In genomic region chr7:24715661-24716479, GRCh38 we compare ENCODE assay signal across 8 cellular contexts. TPM values are rescaled to one million over a fixed set of nuclear protein-coding genes. Genes with fewer than 3 reads are reported as not detected.
DNase-seq lines count a peak whose midpoint lies in the region; ATAC-seq and TF ChIP-seq lines count a peak whose summit lies in the region.

No MANE protein-coding gene starts in this region.

- DNase-seq in BJ (ENCODE audit: low read depth) (no peak), NT2/D1 (ENCODE audit: low read depth, low spot score) (peak; percentile 69), fibroblast of mammary gland (ENCODE audit: low read depth) (peak; percentile 39), retinal pigment epithelial cell (ENCODE audit: low read depth) (no peak), NOMO-1 treated with DMSO at 0.1 percent for 48 hours (lab: John Stamatoyannopoulos, UW; ENCODE audit: unreplicated experiment) (no peak)
- DNase-seq in activated effector memory CD4-positive, alpha-beta T cell treated with Interleukin-2 at 50 U/mL for 16 hours = no peak

- H3K4me3 ChIP-seq in BJ (ENCODE audit: low read depth, low read length) = no peak overlapping the region
- no peak overlapping the region for H3K4me3 ChIP-seq in NT2/D1 (ENCODE audit: insufficient read length, low read depth)
- H3K4me3 ChIP-seq in fibroblast of mammary gland (ENCODE audit: control insufficient read depth, low read depth, low read length) = no peak overlapping the region
- H3K4me3 ChIP-seq in retinal pigment epithelial cell (ENCODE audit: low read length) = no peak overlapping the region

- POLR2A ChIA-PET in BJ (lab: Charles Lee) = no interaction called here

- H3K27me3 ChIP-seq in BJ (ENCODE audit: control insufficient read depth, insufficient read depth, low read length) = no peaks in the 10 kb centered on the region
- H3K27me3 ChIP-seq in NT2/D1 (ENCODE audit: insufficient read depth, insufficient read length) = no peaks in the 10 kb centered on the region

- no peaks in the 10 kb centered on the region for H3K9me3 ChIP-seq in NT2/D1 (ENCODE audit: insufficient read depth, low read length)

- peaks cover 10% of the 10 kb centered on the region for H3K36me3 ChIP-seq in BJ (ENCODE audit: control insufficient read depth, insufficient read depth, low read length)
- H3K36me3 ChIP-seq in NT2/D1 (ENCODE audit: insufficient read depth, insufficient read length, low read length) = peaks cover 6% of the 10 kb centered on the region

- H3K4me1 ChIP-seq in NT2/D1 (ENCODE audit: insufficient read depth, insufficient read length) = peaks cover 2% of the 10 kb centered on the region

- ATAC-seq in GM18858 (IDR thresholded peaks at IDR 0.05; ENCODE audit: unreplicated experiment) (peak; percentile 36), HG02852 (IDR thresholded peaks at IDR 0.05; ENCODE audit: unreplicated experiment) (peak; percentile 60)

- peak; percentile 68 for TF ChIP-seq CTCF in BJ (IDR thresholded peaks at IDR 0.05; ENCODE audit: insufficient read depth, low read depth, low read length)
- peak; percentile 34 for TF ChIP-seq CTCF in fibroblast of mammary gland (conservative IDR thresholded peaks at IDR 0.05; ENCODE audit: control insufficient read depth, insufficient read depth, low read depth, low read length)
- peak; percentile 60 for TF ChIP-seq CTCF in retinal pigment epithelial cell (conservative IDR thresholded peaks at IDR 0.05; ENCODE audit: low read depth, low read length)

- no peak overlapping the region for H3K9ac ChIP-seq in NT2/D1 (ENCODE audit: insufficient read length, low read depth)

- CTCF ChIA-PET in BJ (lab: Yijun Ruan, JAX) = interaction anchor here (0.6 to 2.8 kb wide), 10 partner anchors 9 to 854 kb away, joined by 3 to 15 read pairs (median 4); no protein-coding TSS in a partner anchor

RNA-seq across cellular contexts. Expression of gene GSDME, which starts 41.4 kb away (rescaled TPM):
- 44.3 and 47.2 TPM in 2 replicates for polyA plus RNA-seq in BJ (2011; rRNA removed)
- 24.1 and 27.2 TPM in 2 replicates for polyA minus RNA-seq in BJ (2011; rRNA and poly(A)+ RNA removed)

Comparison
In these comparisons a context has a peak if more than half of its experiments do, and no peak if none do; other contexts are left out.
1. DNase-seq: peak in NT2/D1 (single experiment) and fibroblast of mammary gland (single experiment); none in BJ (single experiment), retinal pigment epithelial cell (single experiment), NOMO-1 treated with DMSO at 0.1 percent for 48 hours (single experiment) and activated effector memory CD4-positive, alpha-beta T cell treated with Interleukin-2 at 50 U/mL for 16 hours (single experiment).
2. Peak in every context shown above with its lines, with median percentiles within 50 percentile points of each other: CTCF ChIP-seq.